ENCODE assay signal across 15 cellular contexts in the genomic region with DNA sequence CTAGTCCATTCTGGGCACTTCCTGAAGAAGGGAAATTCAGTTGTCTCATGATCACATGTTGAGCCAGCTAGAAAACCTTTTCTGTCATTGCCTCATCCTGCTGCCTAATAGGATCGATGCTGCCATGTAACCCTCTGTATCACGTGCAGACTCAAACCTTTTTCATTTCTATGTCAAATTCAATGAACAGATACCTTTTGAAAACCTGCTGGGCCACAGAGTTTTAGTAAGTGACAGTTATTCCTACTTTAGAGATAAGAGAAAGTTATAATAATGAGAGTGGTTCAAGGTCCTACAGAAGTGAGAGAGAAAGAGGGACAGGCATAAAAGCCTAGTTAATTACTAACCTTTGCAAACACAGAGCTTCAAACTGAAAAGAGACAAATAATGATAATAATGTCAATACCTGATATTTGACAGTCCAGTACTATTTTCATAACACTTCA. TPM values are rescaled to one million over a fixed set of nuclear protein-coding genes. Genes with fewer than 3 reads are reported as not detected.
A peak's percentile ranks its signal among the peaks of the same experiment; 100 is the strongest.
DNase-seq lines count a peak whose midpoint lies in the region; ATAC-seq, FAIRE-seq and TF ChIP-seq lines count a peak whose summit lies in the region.
"Had no signal": no experiment of that assay in that cellular context is flagged by ENCODE, and none has a peak within 500 bp of the region (broad histone marks: within the 10 kb centered on the region; RNA-seq: fewer than 3 reads in every experiment).

No MANE protein-coding gene starts in this region.

- intact Hi-C loops in endothelial cell of umbilical vein (cut with micrococcal nuclease) (loop anchor here (2.0 kb wide), 1 partner anchor 705 kb away; no protein-coding TSS in a partner anchor), mucosa of descending colon (cut with DNase I, micrococcal nuclease) (no loop called here), transverse colon (cut with DNase I; ENCODE audit: low total_unique reads) (no loop called here)

- TF ChIP-seq POLR2A in endothelial cell of umbilical vein (IDR thresholded peaks at IDR 0.05; ENCODE audit: low read depth, low read length) (no peak), transverse colon (IDR thresholded peaks at IDR 0.05) (no peak)

- no peaks in the 10 kb centered on the region for H3K79me2 ChIP-seq in endothelial cell of umbilical vein (ENCODE audit: control insufficient read depth, insufficient read depth, low read length)

- 55% methylated on average over 2 of the region's 2 CpGs; no CpG with 5 or more reads in 1 of the 2 donors for WGBS in transverse colon (ENCODE audit: low coverage in 1 of 2), 2 donors

- ATAC-seq in mucosa of descending colon (peak; percentile 68), GM21528 (IDR thresholded peaks at IDR 0.05; ENCODE audit: low FRiP score, unreplicated experiment) (no peak)
- ATAC-seq: HCT116; naive thymus-derived CD4-positive, alpha-beta T cell had no signal

- peak overlapping the region; percentile 54 for H3K4me2 ChIP-seq in endothelial cell of umbilical vein (ENCODE audit: insufficient read depth, low read length)

- TF ChIP-seq EP300 in transverse colon (IDR thresholded peaks at IDR 0.05; ENCODE audit: low read depth) = no peak

- H4K20me1 ChIP-seq in endothelial cell of umbilical vein (replicated peaks; ENCODE audit: control insufficient read depth, extremely low read depth, insufficient read depth, low read length) = no peaks in the 10 kb centered on the region

- H3K27me3 ChIP-seq in SJSA1 (replicated peaks) (no peaks in the 10 kb centered on the region), endothelial cell of umbilical vein (ENCODE audit: control insufficient read depth in 2 of 2, insufficient read depth in 2 of 2, low read length in 2 of 2) (no peaks in the 10 kb centered on the region), transverse colon (no peaks in the 10 kb centered on the region)

- dilution Hi-C loops in endothelial cell of umbilical vein (cut with MboI; ENCODE audit: extremely low pct_ligation_motif_present, low sequenced_read_pairs) = no loop called here

- in situ Hi-C loops in transverse colon (cut with MboI; ENCODE audit: low pct_ligation_motif_present in 1 of 4, low pct_unique_long_range_greater_than_20kb in 1 of 4, low sequenced_read_pairs in 3 of 4) = no loop called here

- BruUV-seq in endothelial cell of umbilical vein (replicated peaks; lab: Mats Ljungman, UMichigan) = no TSS peak

- no peaks in the 10 kb centered on the region for H3K9me3 ChIP-seq in SJSA1 (replicated peaks)
- no peaks in the 10 kb centered on the region for H3K9me3 ChIP-seq in endothelial cell of umbilical vein (replicated peaks; ENCODE audit: control insufficient read depth, insufficient read depth, low read length)
- H3K9me3 ChIP-seq in mucosa of descending colon = no peaks in the 10 kb centered on the region
- H3K9me3 ChIP-seq in transverse colon = no peaks in the 10 kb centered on the region

- TF ChIP-seq CTCF in endothelial cell of umbilical vein (IDR thresholded peaks at IDR 0.05; ENCODE audit: extremely low read depth in 1 of 2, insufficient read depth in 1 of 2, low read depth in 1 of 2, low read length in 2 of 2) = no peak
- TF ChIP-seq CTCF in mucosa of descending colon (IDR thresholded peaks at IDR 0.05) = no peak
- TF ChIP-seq CTCF in transverse colon (IDR thresholded peaks at IDR 0.05) = no peak

- DNase-seq in SJSA1 (ENCODE audit: low read depth in 1 of 2, low spot score in 2 of 2) (no peak), endothelial cell of umbilical vein (ENCODE audit: low read depth, low spot score) (no peak), mucosa of descending colon (no peak), transverse colon (no peak), AG20443 (ENCODE audit: low spot score) (no peak), NCI-H748 (lab: John Stamatoyannopoulos, UW; ENCODE audit: unreplicated experiment) (no peak)
- DNase-seq: activated CD4-positive, alpha-beta T cell treated with anti-CD3 and anti-CD28 coated beads for 48 hours; activated naive CD4-positive, alpha-beta T cell; C1 segment of cervical spinal cord; DMS79 treated with DMSO at 0.1 percent for 48 hours; dorsolateral prefrontal cortex; naive thymus-derived CD4-positive, alpha-beta T cell had no signal

- POLR2A ChIA-PET in endothelial cell of umbilical vein (lab: Charles Lee) = interaction anchor here (0.7 kb wide), 1 partner anchor 12 kb away, joined by 3 read pairs; no protein-coding TSS in a partner anchor

- CTCF ChIA-PET in endothelial cell of umbilical vein (lab: Charles Lee) = interaction anchor here (0.7 to 1.6 kb wide), 2 partner anchors 9 to 10 kb away, joined by 4 read pairs; no protein-coding TSS in a partner anchor

- no peak overlapping the region for H3K4me3 ChIP-seq in SJSA1
- H3K4me3 ChIP-seq in endothelial cell of umbilical vein (replicated peaks in 1 of 3; ENCODE audit: insufficient read depth in 1 of 3, low read depth in 1 of 3, low read length in 3 of 3) = no peak overlapping the region
- no peak overlapping the region for H3K4me3 ChIP-seq in mucosa of descending colon
- no peak overlapping the region for H3K4me3 ChIP-seq in transverse colon
- H3K4me3 ChIP-seq: dorsolateral prefrontal cortex had no signal

- H3K9ac ChIP-seq in endothelial cell of umbilical vein (replicated peaks; ENCODE audit: extremely low read depth, insufficient read depth, low read length) = peak overlapping the region; percentile 76

- no peak for FAIRE-seq in endothelial cell of umbilical vein (lab: Jason Lieb, UNC)
- FAIRE-seq: GM18507 had no signal

- H3K36me3 ChIP-seq in SJSA1 (no peaks in the 10 kb centered on the region), endothelial cell of umbilical vein (ENCODE audit: control insufficient read depth in 2 of 2, extremely low read depth in 1 of 2, insufficient read depth in 2 of 2, low read length in 2 of 2) (no peaks in the 10 kb centered on the region), mucosa of descending colon (ENCODE audit: low read depth) (no peaks in the 10 kb centered on the region), transverse colon (no peaks in the 10 kb centered on the region)

- H3K9me1 ChIP-seq in endothelial cell of umbilical vein (replicated peaks; ENCODE audit: control insufficient read depth, extremely low read depth, insufficient read depth, low read length) = no peaks in the 10 kb centered on the region

- no peak overlapping the region for H2AFZ ChIP-seq in endothelial cell of umbilical vein (ENCODE audit: low read depth, low read length)

- peaks cover 24% of the 10 kb centered on the region for H3K4me1 ChIP-seq in SJSA1 (replicated peaks)
- H3K4me1 ChIP-seq in endothelial cell of umbilical vein (ENCODE audit: control insufficient read depth, extremely low read depth, insufficient read depth, low read length) = peaks cover 41% of the 10 kb centered on the region
- peaks cover 5% of the 10 kb centered on the region for H3K4me1 ChIP-seq in mucosa of descending colon (ENCODE audit: low read depth)
- H3K4me1 ChIP-seq in transverse colon = peaks cover 0 to 46% (median 17%) of the 10 kb centered on the region in 4 donors

- peak overlapping the region; percentile 82; the same call in 1 of the 2 replicates for H3K27ac ChIP-seq in SJSA1
- peak overlapping the region; percentile 94 for H3K27ac ChIP-seq in endothelial cell of umbilical vein (ENCODE audit: insufficient read depth, low read depth, low read length)
- H3K27ac ChIP-seq in transverse colon = peak overlapping the region; percentile 65 to 79 (median 70)

TF ChIP-seq in endothelial cell of umbilical vein, 7 proteins besides CTCF, POLR2A, EP300 and RAD21:
- TF ChIP-seq MAX (IDR thresholded peaks at IDR 0.05; ENCODE audit: insufficient read depth, insufficient read length) (no peak), MYC (IDR thresholded peaks at IDR 0.05; ENCODE audit: low read depth, low read length) (no peak)

RNA-seq across cellular contexts. Expression of gene MAOA, which starts 46.0 kb away (rescaled TPM):
- total RNA-seq in SJSA1 (2014; rRNA removed; shearing (Covaris generic)) = 7.1 and 8.7 TPM in 2 replicates
- total RNA-seq in endothelial cell of umbilical vein (18.1 and 23.5 TPM in 2 replicates), mucosa of descending colon (100 to 1,000 TPM; 270 to 401 (median 390) TPM), transverse colon (100 to 1,000 TPM; 104 to 425 (median 289) TPM)
- polyA plus RNA-seq in endothelial cell of umbilical vein = 8.7 and 12.6 TPM in 2 replicates
- polyA plus RNA-seq in endothelial cell of umbilical vein (2011; cell fraction: cytosol; rRNA removed) = 17.3 and 17.7 TPM in 2 replicates
- 17.5 and 22.0 TPM in 2 replicates for polyA plus RNA-seq in endothelial cell of umbilical vein (2011; cell fraction: nucleus; rRNA removed)
- 13.2 and 14.9 TPM in 2 replicates for polyA plus RNA-seq in endothelial cell of umbilical vein (2012)
- polyA minus RNA-seq in endothelial cell of umbilical vein = 31.7 and 37.5 TPM in 2 replicates
- 0.41 TPM for polyA minus RNA-seq in endothelial cell of umbilical vein (2011; cell fraction: cytosol; rRNA and poly(A)+ RNA removed)
- 10.8 and 14.8 TPM in 2 replicates for polyA minus RNA-seq in endothelial cell of umbilical vein (2011; cell fraction: nucleus; rRNA and poly(A)+ RNA removed)
